Comparison of ENCODE assay signal across 8 cellular contexts in the genomic region with DNA sequence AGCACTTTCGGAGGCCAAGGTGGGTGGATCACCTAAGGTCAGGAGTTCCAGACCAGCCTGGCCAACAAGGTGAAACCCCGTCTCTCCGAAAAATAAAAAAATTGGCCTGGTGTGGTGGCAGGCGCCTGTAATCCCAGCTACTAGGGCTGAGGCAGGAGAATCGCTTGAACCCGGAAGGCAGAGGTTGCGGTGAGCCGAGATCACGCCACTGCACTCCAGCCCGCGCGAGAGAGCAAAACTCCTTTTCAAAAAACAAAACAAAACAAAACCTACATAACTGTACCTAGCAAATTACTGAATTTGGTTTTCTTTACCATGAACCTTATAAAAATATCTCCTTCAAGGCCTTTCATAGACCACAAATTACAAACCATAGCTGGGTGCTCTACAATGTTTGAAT. TPM values are rescaled to one million over a fixed set of nuclear protein-coding genes. Genes with fewer than 3 reads are reported as not detected.
DNase-seq lines count a peak whose midpoint lies in the region; ATAC-seq and TF ChIP-seq lines count a peak whose summit lies in the region.
"Not testable (repeated sequence)": the region's sequence is repeated elsewhere in the genome, so short reads cannot be mapped to it uniquely, and the experiment has no call there.

No MANE protein-coding gene starts in this region.

- H3K9me3 Mint-ChIP-seq in stimulated activated naive B cell treated with anti-CD40 and anti-IgM and Interleukin-4, amounts not matched to agents 10 μg/mL and 1 μg/mL and 100 μg/mL, for 72 hours: not testable (repeated sequence)

- H3K27ac Mint-ChIP-seq in stimulated activated naive B cell treated with anti-CD40 and anti-IgM and Interleukin-4, amounts not matched to agents 10 μg/mL and 1 μg/mL and 100 μg/mL, for 72 hours: peak overlapping the region; percentile 99

- H3K36me3 ChIP-seq in neural cell (ENCODE audit: insufficient read depth, low read length): not testable (repeated sequence)

- H3K4me1 Mint-ChIP-seq in stimulated activated naive B cell treated with anti-CD40 and anti-IgM and Interleukin-4, amounts not matched to agents 10 μg/mL and 1 μg/mL and 100 μg/mL, for 72 hours: peaks cover 17 to 38% of the 10 kb centered on the region in 2 donors

- H3K27me3 Mint-ChIP-seq in stimulated activated naive B cell treated with anti-CD40 and anti-IgM and Interleukin-4, amounts not matched to agents 10 μg/mL and 1 μg/mL and 100 μg/mL, for 72 hours: not testable (repeated sequence)

- H2AFZ ChIP-seq in neural cell (ENCODE audit: low read depth, low read length): peak overlapping the region; percentile 99

- H3F3A ChIP-seq in neural cell (ENCODE audit: insufficient read depth, low read length, poor library complexity, severe bottlenecking): not testable (repeated sequence)

- not testable (repeated sequence) for H4K20me1 ChIP-seq in neural cell (ENCODE audit: insufficient read depth)

- not testable (repeated sequence) for H3K9me3 ChIP-seq in iPS-18c (ENCODE audit: control insufficient read depth, insufficient read depth, low read length); neural cell (ENCODE audit: low read length)

- not testable (repeated sequence) for TF ChIP-seq EP300 in neural cell (conservative IDR thresholded peaks at IDR 0.05; ENCODE audit: poor library complexity, severe bottlenecking)

- H3K79me2 ChIP-seq in neural cell (replicated peaks; ENCODE audit: insufficient read depth, low read length): peaks cover 52% of the 10 kb centered on the region

- not testable (repeated sequence) for TF ChIP-seq CTCF in neural cell (IDR thresholded peaks at IDR 0.05; ENCODE audit: poor library complexity, severe bottlenecking)

- peak overlapping the region; percentile 99 for H3K9ac ChIP-seq in neural cell (ENCODE audit: low read length)

- H3K27ac ChIP-seq in neural cell (ENCODE audit: low read length): peak overlapping the region; percentile 99

- H3K4me3 ChIP-seq in iPS-18c (ENCODE audit: insufficient read depth, low read depth, low read length) (peak overlapping the region; percentile 90), neural cell (ENCODE audit: low read length) (peak overlapping the region; percentile 87)

- not testable (repeated sequence) for H3K27me3 ChIP-seq in neural cell (ENCODE audit: insufficient read depth, low read depth, low read length)

- H3K36me3 Mint-ChIP-seq in stimulated activated naive B cell treated with anti-CD40 and anti-IgM and Interleukin-4, amounts not matched to agents 10 μg/mL and 1 μg/mL and 100 μg/mL, for 72 hours: peaks cover 28 to 33% of the 10 kb centered on the region in 2 donors

- in situ Hi-C loops in KBM-7 (cut with MboI; ENCODE audit: low pct_unique_long_range_greater_than_20kb, low sequenced_read_pairs): not testable (repeated sequence)

- ATAC-seq in stimulated activated naive B cell treated with anti-CD40 and anti-IgM and Interleukin-4, amounts not matched to agents 10 μg/mL and 1 μg/mL and 100 μg/mL, for 72 hours (replicated peaks): peak; percentile 33 to 37

- DNase-seq in CD1c-positive myeloid dendritic cell (ENCODE audit: extremely low spot score) (peak; percentile 21), KBM-7 (peak; percentile 63), T-helper 9 cell (peak; percentile 39)
- DNase-seq in activated gamma-delta T cell treated with anti-CD3 and anti-CD28 coated beads, Interleukin-2, amount 50 U/mL, for 16 hours (ENCODE audit: low read depth): peak; percentile 11
- DNase-seq in effector CD8-positive, alpha-beta T cell (lab: John Stamatoyannopoulos, UW): peak; percentile 16
- DNase-seq in stimulated activated naive B cell treated with anti-CD40 and anti-IgM and Interleukin-4, amounts not matched to agents 10 μg/mL and 1 μg/mL and 100 μg/mL, for 72 hours: peak; percentile 27

- not testable (repeated sequence) for H3K9me2 ChIP-seq in neural cell (ENCODE audit: insufficient read depth, low read length)

- H3K4me2 ChIP-seq in neural cell (ENCODE audit: low read length): peak overlapping the region; percentile 78

- not testable (repeated sequence) for TF ChIP-seq RAD21 in neural cell (conservative IDR thresholded peaks at IDR 0.05)

- H3K4me3 Mint-ChIP-seq in stimulated activated naive B cell treated with anti-CD40 and anti-IgM and Interleukin-4, amounts not matched to agents 10 μg/mL and 1 μg/mL and 100 μg/mL, for 72 hours: peak overlapping the region; percentile 97 to 99

RNA-seq across cellular contexts. Expression of a gene that starts 0.8 kb away (rescaled TPM):
- 76.2 and 77.8 TPM in 2 replicates for polyA plus RNA-seq in neural cell
- 549 and 614 TPM in 2 replicates for polyA minus RNA-seq in neural cell

Comparison
In these comparisons a context has a peak if more than half of its experiments do, and no peak if none do; other contexts are left out.
1. Peak in every context shown above with its lines: DNase-seq, ATAC-seq, H3K4me3 ChIP-seq and H3K27ac ChIP-seq.
2. DNase-seq: peak in every context shown above with its lines; median percentile 63 in KBM-7; 39 in T-helper 9 cell; 27 in stimulated activated naive B cell treated with anti-CD40 and anti-IgM and Interleukin-4, amounts not matched to agents 10 μg/mL and 1 μg/mL and 100 μg/mL, for 72 hours; 21 in CD1c-positive myeloid dendritic cell; 16 in effector CD8-positive, alpha-beta T cell; 11 in activated gamma-delta T cell treated with anti-CD3 and anti-CD28 coated beads, Interleukin-2, amount 50 U/mL, for 16 hours.